8 cellular contexts compared by ENCODE assay signal in the genomic region with DNA sequence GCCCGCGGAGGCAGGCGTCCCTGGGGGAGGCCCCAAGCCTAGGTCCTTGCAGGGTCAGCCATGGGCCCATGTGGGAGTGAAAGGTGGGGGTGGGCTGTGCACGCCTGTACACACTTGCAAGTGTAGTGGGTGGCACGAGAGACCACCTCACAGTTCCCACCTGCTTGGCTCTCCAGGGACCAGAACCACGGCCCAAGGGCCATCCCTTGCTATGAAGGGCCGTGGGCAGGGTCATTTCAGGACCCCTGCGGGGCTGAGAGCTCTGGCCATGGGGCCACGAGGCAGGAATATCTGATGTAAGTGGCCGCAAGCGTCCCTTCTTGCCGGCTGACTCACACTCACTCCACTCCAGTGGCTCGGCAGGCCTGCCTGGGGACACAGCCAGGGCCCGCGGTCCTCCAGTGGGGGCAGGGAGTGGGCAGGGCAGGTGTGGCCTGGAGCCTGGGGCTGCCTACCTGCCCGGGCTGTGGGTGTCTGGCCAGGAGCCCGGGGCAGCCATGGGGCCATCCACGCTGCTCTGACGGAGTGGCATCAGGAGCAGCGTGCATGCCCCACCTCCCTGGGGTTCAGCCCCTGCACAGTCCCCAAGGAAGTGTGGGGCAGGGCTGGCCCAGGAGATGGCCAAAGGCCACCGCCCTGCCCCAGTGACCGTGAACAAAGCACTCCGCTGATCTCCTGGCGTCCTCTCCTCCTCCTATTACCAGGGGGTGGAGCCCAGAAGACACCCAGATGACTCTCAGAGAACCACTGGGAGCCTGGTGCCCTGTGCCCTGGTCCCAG. TPM values are rescaled to one million over a fixed set of nuclear protein-coding genes. Genes with fewer than 3 reads are reported as not detected.
A peak's percentile ranks its signal among the peaks of the same experiment; 100 is the strongest.
DNase-seq lines count a peak whose midpoint lies in the region; ATAC-seq and TF ChIP-seq lines count a peak whose summit lies in the region.

No MANE protein-coding gene starts in this region.

- no peaks in the 10 kb centered on the region for H3K27me3 ChIP-seq in PC-9 (ENCODE audit: insufficient read depth, low read depth)
- no peaks in the 10 kb centered on the region for H3K27me3 ChIP-seq in tibial nerve

- POLR2A ChIA-PET in PC-9 (lab: Charles Lee; ENCODE audit: unreplicated experiment): interaction anchor here (0.7 kb wide), 1 partner anchor 31 kb away, joined by 3 read pairs; no protein-coding TSS in a partner anchor

- intact Hi-C loops in PC-9 (cut with micrococcal nuclease; ENCODE audit: unreplicated experiment): loop anchor here (2.0 kb wide), 2 partner anchors 31 to 41 kb away; no protein-coding TSS in a partner anchor

- H3K4me2 ChIP-seq in PC-9: peak overlapping the region; percentile 80

- H3K4me3 ChIP-seq in PC-9 (peak overlapping the region; percentile 73; the same call in 1 of the 2 replicates), coronary artery (peak overlapping the region; percentile 74), tibial nerve (peak overlapping the region in 1 of 4 donors; percentile 70)

- CTCF ChIA-PET in PC-9 (lab: Charles Lee): no interaction called here

- DNase-seq in NCI-H1092 treated with DMSO at 0.1 percent for 48 hours (lab: John Stamatoyannopoulos, UW): peak; percentile 48
- DNase-seq in NCI-H1092 (lab: John Stamatoyannopoulos, UW): no peak
- peak; percentile 81 to 94 for DNase-seq in PC-9
- peak; percentile 87 for DNase-seq in coronary artery (ENCODE audit: low spot score)
- DNase-seq in lung microvascular endothelial cell (ENCODE audit: low read depth in 2 of 2): peak; percentile 35 to 47
- peak in 1 of 2 donors; percentile 60 for DNase-seq in tibial nerve (ENCODE audit: low spot score in 2 of 2)
- DNase-seq in DMS114 treated with DMSO at 0.1 percent for 48 hours (lab: John Stamatoyannopoulos, UW; ENCODE audit: unreplicated experiment): no peak

- WGBS in tibial nerve, 2 donors: 27% methylated on average over 16 to 17 of the region's 24 CpGs

- BruUV-seq in PC-9 (replicated peaks; lab: Mats Ljungman, UMichigan): TSS peak; percentile 51

- peak; percentile 32 to 67 for TF ChIP-seq EP300 in tibial nerve (IDR thresholded peaks at IDR 0.05)

- H2AFZ ChIP-seq in PC-9: no peak overlapping the region

- H3K36me3 ChIP-seq in PC-9 (ENCODE audit: low read depth) (no peaks in the 10 kb centered on the region), tibial nerve (no peaks in the 10 kb centered on the region)

- H3K9me2 ChIP-seq in PC-9 (ENCODE audit: insufficient read depth): no peaks in the 10 kb centered on the region

- H4K20me1 ChIP-seq in PC-9 (ENCODE audit: insufficient read depth): no peaks in the 10 kb centered on the region

- H3F3A ChIP-seq in PC-9 (ENCODE audit: insufficient read depth, low read depth): peaks cover 17% of the 10 kb centered on the region; the same call in 1 of the 2 replicates

- H3K27ac ChIP-seq in PC-9 (peak overlapping the region; percentile 100), coronary artery (peak overlapping the region; percentile 95 to 99), tibial nerve (peak overlapping the region; percentile 88 to 100 (median 99))

- H3K79me2 ChIP-seq in PC-9 (ENCODE audit: low read depth): 0 out of 2 replicates have a peak, but pooled peaks cover 6% of the 10 kb centered on the region

- H3K9me3 ChIP-seq in PC-9 (ENCODE audit: insufficient read depth, low read depth) (no peaks in the 10 kb centered on the region), tibial nerve (no peaks in the 10 kb centered on the region)

- peaks cover 36% of the 10 kb centered on the region for H3K4me1 ChIP-seq in PC-9 (replicated peaks; ENCODE audit: insufficient read depth)
- peaks cover 10 to 90% (median 79%) of the 10 kb centered on the region in 4 donors for H3K4me1 ChIP-seq in tibial nerve

- TF ChIP-seq CTCF in PC-9 (conservative IDR thresholded peaks at IDR 0.05) (no peak), coronary artery (IDR thresholded peaks at IDR 0.05) (no peak), tibial nerve (IDR thresholded peaks at IDR 0.05) (no peak)

- ATAC-seq in GM21528 (IDR thresholded peaks at IDR 0.05; ENCODE audit: low FRiP score, unreplicated experiment): no peak

- TF ChIP-seq POLR2A in tibial nerve (IDR thresholded peaks at IDR 0.05): peak in 1 of 2 donors; percentile 45

RNA-seq across cellular contexts. Expression of a gene that starts 8.6 kb away (rescaled TPM):
- 132 and 166 TPM in 2 replicates for total RNA-seq in PC-9 (2021)
- 80.9 and 102 TPM in 2 replicates for total RNA-seq in lung microvascular endothelial cell
- 100 to 1,000 TPM; 126 to 265 (median 152) TPM for total RNA-seq in tibial nerve

RNA-seq across cellular contexts. Expression of a gene that starts 36.5 kb away (rescaled TPM):
- 22.8 and 28.9 TPM in 2 replicates for total RNA-seq in PC-9 (2021)
- 12.6 and 13.1 TPM in 2 replicates for total RNA-seq in lung microvascular endothelial cell
- 10 to 100 TPM; 31.7 to 70.8 (median 35.2) TPM for total RNA-seq in tibial nerve

RNA-seq across cellular contexts. Expression of a gene that starts 37.1 kb away (rescaled TPM):
- total RNA-seq in PC-9 (2021) (1.5 and 2.4 TPM in 2 replicates), lung microvascular endothelial cell (0.60 and 0.65 TPM in 2 replicates), tibial nerve (10 to 100 TPM; 28.6 to 46.3 (median 33.2) TPM)

RNA-seq across cellular contexts. Expression of a gene that starts 44.1 kb away (rescaled TPM):
- total RNA-seq in PC-9 (2021) (79.2 and 81.0 TPM in 2 replicates), lung microvascular endothelial cell (29.0 and 34.9 TPM in 2 replicates), tibial nerve (10 to 100 TPM; 54.0 to 94.5 (median 73.5) TPM)

Comparison
In these comparisons a context has a peak if more than half of its experiments do, and no peak if none do; other contexts are left out.
1. DNase-seq: peak in NCI-H1092 treated with DMSO at 0.1 percent for 48 hours (single experiment), PC-9 (2 of 2), coronary artery (single experiment) and lung microvascular endothelial cell (2 of 2); none in NCI-H1092 (single experiment) and DMS114 treated with DMSO at 0.1 percent for 48 hours (single experiment).
2. Peak in every context shown above with its lines, with median percentiles within 50 percentile points of each other: H3K27ac ChIP-seq.